ENCODE assay signal across 36 cellular contexts in the genomic region with DNA sequence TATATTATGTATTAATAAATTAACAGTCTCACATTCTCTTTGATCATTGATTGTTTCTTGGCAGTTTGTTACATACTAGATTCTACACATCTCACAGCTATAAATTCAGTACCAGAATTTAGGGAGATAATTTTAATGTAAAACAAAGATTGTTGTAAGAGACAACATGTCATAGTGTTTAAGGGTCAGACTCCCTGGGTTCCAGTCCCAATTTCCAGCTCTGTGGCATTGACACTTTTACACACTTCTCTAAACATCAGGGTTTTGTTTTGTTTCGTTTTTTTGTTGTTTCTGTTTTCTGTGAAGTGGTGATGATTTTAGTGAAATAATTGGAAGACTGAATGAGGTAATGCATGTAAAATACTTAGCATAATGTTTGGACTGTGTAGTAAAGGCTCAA. TPM values are rescaled to one million over a fixed set of nuclear protein-coding genes. Genes with fewer than 3 reads are reported as not detected.
"Had no signal": no experiment of that assay in that cellular context is flagged by ENCODE, and none has a peak within 500 bp of the region (broad histone marks: within the 10 kb centered on the region; RNA-seq: fewer than 3 reads in every experiment).

No MANE protein-coding gene starts in this region.

- DNase-seq: activated CD4-positive, alpha-beta memory T cell treated with anti-CD3 and anti-CD28 coated beads for 36 hours; activated CD4-positive, alpha-beta T cell treated with anti-CD3 and anti-CD28 coated beads for 36 hours; activated CD4-positive, alpha-beta T cell treated with anti-CD3 and anti-CD28 coated beads, Interleukin-2, amount 10 ng/mL, durations not matched to agents 24 days and 14 days; activated CD4-positive, CD25-positive, alpha-beta regulatory T cell; activated CD4-positive, CD25-positive, alpha-beta regulatory T cell treated with anti-CD3 and anti-CD28 coated beads, Interleukin-2, amount 50 U/mL, for 72 hours; activated CD8-positive, alpha-beta memory T cell treated with anti-CD3 and anti-CD28 coated beads, Interleukin-2, amount 10 ng/mL, durations not matched to agents 7 days and 5 days; activated CD8-positive, alpha-beta memory T cell treated with anti-CD3 and anti-CD28 coated beads, Interleukin-2, amount 50 U/mL, for 4 hours; activated CD8-positive, alpha-beta T cell treated with anti-CD3 and anti-CD28 coated beads, Interleukin-2, amount 10 ng/mL, durations not matched to agents 7 days and 5 days; activated effector memory CD4-positive, alpha-beta T cell treated with Interleukin-2 at 50 U/mL for 16 hours; activated gamma-delta T cell treated with Interleukin-2 at 50 U/mL for 16 hours; activated naive CD4-positive, alpha-beta T cell treated with anti-CD3 and anti-CD28 coated beads, Interleukin-2, amount 50 U/mL, for 16 hours; activated naive CD4-positive, alpha-beta T cell treated with Interleukin-2 at 50 U/mL for 16 hours; activated T-cell treated with anti-CD3 and anti-CD28 coated beads, Interleukin-2, amount 50 U/mL, for 24 hours; activated T-cell treated with anti-CD3 and anti-CD28 coated beads, Interleukin-2, amount 50 U/mL, for 72 hours; amniotic stem cell; aorta; body of pancreas; central memory CD4-positive, alpha-beta T cell; cerebellar nuclear complex; colonic mucosa; effector CD4-positive, alpha-beta T cell; effector memory CD8-positive, alpha-beta T cell; esophagus squamous epithelium; foreskin melanocyte; head of caudate nucleus; T-helper 2 cell had no signal

- H3K36me3 ChIP-seq: breast epithelium, cardiac muscle cell, colonic mucosa, esophagus squamous epithelium, gastroesophageal sphincter had no signal

- H3K4me3 ChIP-seq: body of pancreas, breast epithelium, cardiac muscle cell, colonic mucosa, esophagus squamous epithelium, gastroesophageal sphincter had no signal

- H3K27me3 ChIP-seq: body of pancreas, breast epithelium, cardiac muscle cell, colonic mucosa, esophagus squamous epithelium, gastroesophageal sphincter had no signal

- H3K27me3 Mint-ChIP-seq: activated CD4-positive, alpha-beta memory T cell treated with anti-CD3 and anti-CD28 coated beads for 36 hours; activated CD4-positive, alpha-beta T cell treated with anti-CD3 and anti-CD28 coated beads for 36 hours; activated CD8-positive, alpha-beta memory T cell treated with anti-CD3 and anti-CD28 coated beads, Interleukin-2, amount 10 ng/mL, durations not matched to agents 7 days and 5 days; activated naive CD8-positive, alpha-beta T cell; activated T-cell treated with anti-CD3 and anti-CD28 coated beads, Interleukin-2, amount 50 U/mL, for 24 hours; effector memory CD8-positive, alpha-beta T cell had no signal

- H3K4me3 Mint-ChIP-seq: activated CD4-positive, alpha-beta memory T cell treated with anti-CD3 and anti-CD28 coated beads for 36 hours; activated CD4-positive, alpha-beta T cell treated with anti-CD3 and anti-CD28 coated beads for 36 hours; activated CD4-positive, alpha-beta T cell treated with anti-CD3 and anti-CD28 coated beads, Interleukin-2, amount 10 ng/mL, durations not matched to agents 24 days and 14 days; activated CD8-positive, alpha-beta memory T cell treated with anti-CD3 and anti-CD28 coated beads, Interleukin-2, amount 10 ng/mL, durations not matched to agents 7 days and 5 days; activated CD8-positive, alpha-beta T cell treated with anti-CD3 and anti-CD28 coated beads, Interleukin-2, amount 10 ng/mL, durations not matched to agents 7 days and 5 days; activated naive CD8-positive, alpha-beta T cell; activated T-cell treated with anti-CD3 and anti-CD28 coated beads, Interleukin-2, amount 50 U/mL, for 24 hours; activated T-cell treated with anti-CD3 and anti-CD28 coated beads, Interleukin-2, amount 50 U/mL, for 72 hours; dendritic cell treated with granulocyte-macrophage colony-stimulating factor and Interleukin-4, amounts not matched to agents 40 ng/mL and 50 ng/mL, for 4 days; effector memory CD8-positive, alpha-beta T cell had no signal

- H3K9me3 Mint-ChIP-seq: activated CD4-positive, alpha-beta memory T cell treated with anti-CD3 and anti-CD28 coated beads for 36 hours; activated CD4-positive, alpha-beta T cell treated with anti-CD3 and anti-CD28 coated beads, Interleukin-2, amount 10 ng/mL, durations not matched to agents 24 days and 14 days; activated T-cell treated with anti-CD3 and anti-CD28 coated beads, Interleukin-2, amount 50 U/mL, for 24 hours; dendritic cell treated with granulocyte-macrophage colony-stimulating factor and Interleukin-4, amounts not matched to agents 40 ng/mL and 50 ng/mL, for 4 days had no signal

- H3K4me1 ChIP-seq: body of pancreas, breast epithelium, colonic mucosa, esophagus squamous epithelium had no signal

- H3K4me1 Mint-ChIP-seq: activated CD4-positive, alpha-beta T cell treated with anti-CD3 and anti-CD28 coated beads for 36 hours; activated CD4-positive, alpha-beta T cell treated with anti-CD3 and anti-CD28 coated beads, Interleukin-2, amount 10 ng/mL, durations not matched to agents 24 days and 14 days; activated CD8-positive, alpha-beta memory T cell treated with anti-CD3 and anti-CD28 coated beads, Interleukin-2, amount 10 ng/mL, durations not matched to agents 7 days and 5 days had no signal

- H3K27ac Mint-ChIP-seq: activated CD4-positive, alpha-beta memory T cell treated with anti-CD3 and anti-CD28 coated beads for 36 hours; activated CD4-positive, alpha-beta T cell treated with anti-CD3 and anti-CD28 coated beads for 36 hours; activated CD4-positive, alpha-beta T cell treated with anti-CD3 and anti-CD28 coated beads, Interleukin-2, amount 10 ng/mL, durations not matched to agents 24 days and 14 days; activated CD8-positive, alpha-beta memory T cell treated with anti-CD3 and anti-CD28 coated beads, Interleukin-2, amount 10 ng/mL, durations not matched to agents 7 days and 5 days; activated CD8-positive, alpha-beta T cell treated with anti-CD3 and anti-CD28 coated beads, Interleukin-2, amount 10 ng/mL, durations not matched to agents 7 days and 5 days; activated naive CD8-positive, alpha-beta T cell; activated T-cell treated with anti-CD3 and anti-CD28 coated beads, Interleukin-2, amount 50 U/mL, for 24 hours; activated T-cell treated with anti-CD3 and anti-CD28 coated beads, Interleukin-2, amount 50 U/mL, for 72 hours; dendritic cell treated with granulocyte-macrophage colony-stimulating factor and Interleukin-4, amounts not matched to agents 40 ng/mL and 50 ng/mL, for 4 days; effector memory CD8-positive, alpha-beta T cell had no signal

- ATAC-seq: activated CD4-positive, alpha-beta T cell treated with anti-CD3 and anti-CD28 coated beads for 36 hours; activated CD8-positive, alpha-beta memory T cell treated with anti-CD3 and anti-CD28 coated beads, Interleukin-2, amount 10 ng/mL, durations not matched to agents 7 days and 5 days; activated CD8-positive, alpha-beta T cell treated with anti-CD3 and anti-CD28 coated beads, Interleukin-2, amount 10 ng/mL, durations not matched to agents 7 days and 5 days; activated T-cell treated with anti-CD3 and anti-CD28 coated beads, Interleukin-2, amount 50 U/mL, for 72 hours; body of pancreas; effector memory CD8-positive, alpha-beta T cell; gastroesophageal sphincter had no signal

- H3K27ac ChIP-seq: body of pancreas, breast epithelium, cardiac muscle cell, colonic mucosa, epithelial cell of prostate, esophagus squamous epithelium, gastroesophageal sphincter had no signal

- H3K36me3 Mint-ChIP-seq: activated CD4-positive, alpha-beta memory T cell treated with anti-CD3 and anti-CD28 coated beads for 36 hours; activated CD8-positive, alpha-beta memory T cell treated with anti-CD3 and anti-CD28 coated beads, Interleukin-2, amount 10 ng/mL, durations not matched to agents 7 days and 5 days; activated naive CD8-positive, alpha-beta T cell had no signal

- H3K9me3 ChIP-seq: body of pancreas, breast epithelium, colonic mucosa, esophagus squamous epithelium, gastroesophageal sphincter had no signal

RNA-seq across cellular contexts. Expression of a gene that starts 19.9 kb away (rescaled TPM):
- total RNA-seq: activated CD4-positive, alpha-beta memory T cell treated with anti-CD3 and anti-CD28 coated beads for 36 hours; activated CD4-positive, alpha-beta T cell treated with anti-CD3 and anti-CD28 coated beads for 36 hours; activated CD4-positive, alpha-beta T cell treated with anti-CD3 and anti-CD28 coated beads, Interleukin-2, amount 10 ng/mL, durations not matched to agents 24 days and 14 days; activated CD8-positive, alpha-beta memory T cell treated with anti-CD3 and anti-CD28 coated beads for 36 hours; activated CD8-positive, alpha-beta T cell treated with anti-CD3 and anti-CD28 coated beads, Interleukin-2, amount 10 ng/mL, durations not matched to agents 7 days and 5 days; activated T-cell treated with anti-CD3 and anti-CD28 coated beads, Interleukin-2, amount 50 U/mL, for 72 hours; endothelial cell of umbilical vein; T-helper 1 cell treated with Interleukin-12 subunit alpha and Interleukin-12 subunit beta and Interleukin-4 antibody, amounts not matched to agents 30 ng/mL and 1 ng/mL, for 36 hours had no signal
- polyA plus RNA-seq: endothelial cell of umbilical vein, fibroblast of lung had no signal
